Comparison of ENCODE assay signal across 12 cellular contexts in the genomic region with DNA sequence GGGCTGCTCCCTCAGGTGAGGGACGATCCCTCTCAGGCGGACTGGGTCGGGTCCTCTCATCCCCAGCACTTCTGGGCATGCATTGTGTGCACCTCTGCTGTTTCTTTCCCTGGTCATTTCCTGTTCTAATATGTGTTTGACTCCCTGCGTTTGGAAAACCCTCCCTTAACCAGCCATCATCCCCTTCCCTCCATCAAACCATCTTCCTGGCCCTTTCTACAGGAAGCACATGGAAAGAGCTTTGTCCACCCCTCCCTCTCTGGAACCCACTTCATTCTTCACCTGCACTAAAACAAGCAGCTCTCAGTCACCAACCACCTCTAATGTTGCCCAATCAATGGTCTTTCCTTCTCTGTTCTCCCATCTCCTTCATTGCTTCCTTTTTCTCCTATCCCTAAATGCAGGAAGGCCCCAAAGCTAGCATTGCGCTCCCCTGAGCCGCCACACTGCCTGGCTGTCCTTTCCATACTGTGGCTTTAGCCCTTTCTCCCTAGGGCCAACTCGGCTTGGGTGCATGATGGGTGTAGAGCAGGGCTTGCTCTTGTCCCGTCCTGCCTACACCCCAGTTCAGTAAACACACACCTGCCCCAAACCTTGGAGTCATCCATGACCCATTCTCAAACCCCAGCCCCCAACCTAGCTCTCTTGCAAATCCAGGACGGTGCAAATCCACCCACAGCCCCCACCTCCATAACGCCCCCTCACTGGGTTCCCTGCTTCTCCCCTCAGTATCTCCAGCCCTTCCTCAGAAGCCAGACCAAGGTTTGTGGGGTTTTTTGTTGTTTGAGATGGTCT. TPM values are rescaled to one million over a fixed set of nuclear protein-coding genes. Genes with fewer than 3 reads are reported as not detected.
DNase-seq lines count a peak whose midpoint lies in the region; ATAC-seq and TF ChIP-seq lines count a peak whose summit lies in the region.
"Had no signal": no experiment of that assay in that cellular context is flagged by ENCODE, and none has a peak within 500 bp of the region (broad histone marks: within the 10 kb centered on the region; RNA-seq: fewer than 3 reads in every experiment).

No MANE protein-coding gene starts in this region.

- peaks cover 7% of the 10 kb centered on the region for H3K36me3 Mint-ChIP-seq in activated naive CD8-positive, alpha-beta T cell
- peaks cover 6 to 55% (median 18%) of the 10 kb centered on the region in 3 donors for H3K36me3 Mint-ChIP-seq in naive thymus-derived CD8-positive, alpha-beta T cell

- H3K4me1 Mint-ChIP-seq in activated naive CD8-positive, alpha-beta T cell (ENCODE audit: low read depth), result peaks cover 5% of the 10 kb centered on the region
- peaks cover 6 to 20% (median 10%) of the 10 kb centered on the region in 4 donors for H3K4me1 Mint-ChIP-seq in naive thymus-derived CD8-positive, alpha-beta T cell

- H3K27me3 Mint-ChIP-seq in activated naive CD8-positive, alpha-beta T cell, result peaks cover 2% of the 10 kb centered on the region
- H3K27me3 Mint-ChIP-seq in naive thymus-derived CD8-positive, alpha-beta T cell, result peaks cover 2 to 18% (median 3%) of the 10 kb centered on the region in 5 donors

- intact Hi-C loops in tibial artery (cut with DNase I; ENCODE audit: low total_unique reads), result no loop called here
- intact Hi-C loops in left ventricle myocardium inferior (cut with micrococcal nuclease), result no loop called here

- H3K36me3 ChIP-seq in HEK293 (ENCODE audit: control insufficient read depth in 2 of 2, insufficient read depth in 1 of 2, low read length in 2 of 2), result peaks cover 30 to 60% of the 10 kb centered on the region in 2 experiments
- H3K36me3 ChIP-seq in tibial artery, result peaks cover 46 to 55% (median 50%) of the 10 kb centered on the region in 3 donors
- peaks cover 52% of the 10 kb centered on the region for H3K36me3 ChIP-seq in left ventricle myocardium inferior

- DNase-seq in NCI-H82 (lab: John Stamatoyannopoulos, UW), result peak; percentile 46
- no peak for DNase-seq in NCI-H82 treated with DMSO at 0.1 percent for 48 hours (lab: John Stamatoyannopoulos, UW; ENCODE audit: unreplicated experiment)
- DNase-seq in naive thymus-derived CD8-positive, alpha-beta T cell, result no peak
- no peak for DNase-seq in foreskin keratinocyte
- no peak for DNase-seq in tibial artery
- no peak for DNase-seq in left ventricle myocardium inferior
- DNase-seq: activated CD4-positive, CD25-positive, alpha-beta regulatory T cell treated with anti-CD3 and anti-CD28 coated beads, Interleukin-2, amount 50 U/mL, for 72 hours; NCI-H2029 treated with DMSO at 0.1 percent for 48 hours had no signal

- CTCF ChIA-PET in HEK293 (lab: Yijun Ruan, JAX), result interaction anchor here (0.7 to 2.5 kb wide), 2 partner anchors 12 to 41 kb away, joined by 4 to 6 read pairs; no protein-coding TSS in a partner anchor

- no peaks in the 10 kb centered on the region for H3K9me3 ChIP-seq in HEK293 (ENCODE audit: control insufficient read depth, insufficient read depth, low read depth, low read length)
- H3K9me3 ChIP-seq in tibial artery, result no peaks in the 10 kb centered on the region
- H3K9me3 ChIP-seq in left ventricle myocardium inferior (replicated peaks), result no peaks in the 10 kb centered on the region

- H3K4me3 Mint-ChIP-seq in activated naive CD8-positive, alpha-beta T cell, result no peak overlapping the region
- H3K4me3 Mint-ChIP-seq in naive thymus-derived CD8-positive, alpha-beta T cell, result peak overlapping the region in 2 of 10 donors; percentile 8 to 24
- H3K4me3 Mint-ChIP-seq: IgD-negative memory B cell had no signal

- POLR2A ChIA-PET in HEK293 (lab: Yijun Ruan, JAX), result interaction anchor here (0.5 to 1.2 kb wide), 5 partner anchors 10 to 1366 kb away, joined by 3 to 4 read pairs (median 4); no protein-coding TSS in a partner anchor
- POLR2A ChIA-PET in naive thymus-derived CD8-positive, alpha-beta T cell (lab: Charles Lee), result interaction anchor here (0.5 to 1.3 kb wide), 4 partner anchors 16 to 954 kb away, joined by 3 read pairs; a partner anchor contains a TSS

- 0 out of 2 replicates have a peak overlapping the region, but pooled peaks have one; percentile 13 for H3K27ac ChIP-seq in HEK293 (ENCODE audit: extremely low read depth, low read depth, low read length)
- no peak overlapping the region for H3K27ac ChIP-seq in foreskin keratinocyte
- H3K27ac ChIP-seq in tibial artery, result no peak overlapping the region
- no peak overlapping the region for H3K27ac ChIP-seq in left ventricle myocardium inferior (replicated peaks)

- peak; percentile 21 to 29 for ATAC-seq in naive thymus-derived CD8-positive, alpha-beta T cell
- ATAC-seq in foreskin keratinocyte, result no peak

- TF ChIP-seq CTCF in HEK293 (tag by site-specific recombination; IDR thresholded peaks at IDR 0.05), result no peak
- TF ChIP-seq CTCF in foreskin keratinocyte (conservative IDR thresholded peaks at IDR 0.05), result no peak
- no peak for TF ChIP-seq CTCF in tibial artery (IDR thresholded peaks at IDR 0.05)
- TF ChIP-seq CTCF in left ventricle myocardium inferior (IDR thresholded peaks at IDR 0.05; ENCODE audit: borderline replicate concordance), result no peak

- H3K4me3 ChIP-seq in HEK293 (ENCODE audit: low read depth, low read length) (no peak overlapping the region), tibial artery (no peak overlapping the region), left ventricle myocardium inferior (no peak overlapping the region)
- H3K4me3 ChIP-seq: smooth muscle cell had no signal

- peak overlapping the region; percentile 0 for H3K27ac Mint-ChIP-seq in activated naive CD8-positive, alpha-beta T cell
- peak overlapping the region; percentile 13 to 95 (median 54) for H3K27ac Mint-ChIP-seq in naive thymus-derived CD8-positive, alpha-beta T cell

- H3K4me1 ChIP-seq in HEK293 (ENCODE audit: control insufficient read depth, insufficient read depth, low read length), result no peaks in the 10 kb centered on the region
- no peaks in the 10 kb centered on the region for H3K4me1 ChIP-seq in foreskin keratinocyte
- peaks cover 0 to 21% (median 13%) of the 10 kb centered on the region in 4 donors for H3K4me1 ChIP-seq in tibial artery
- peaks cover 16% of the 10 kb centered on the region for H3K4me1 ChIP-seq in left ventricle myocardium inferior

- H3K9me3 Mint-ChIP-seq in activated naive CD8-positive, alpha-beta T cell (ENCODE audit: low read depth), result no peaks in the 10 kb centered on the region
- no peaks in the 10 kb centered on the region for H3K9me3 Mint-ChIP-seq in naive thymus-derived CD8-positive, alpha-beta T cell
- H3K9me3 Mint-ChIP-seq: IgD-negative memory B cell had no signal

- H3K27me3 ChIP-seq in foreskin keratinocyte (no peaks in the 10 kb centered on the region), tibial artery (no peaks in the 10 kb centered on the region), left ventricle myocardium inferior (ENCODE audit: low read depth) (no peaks in the 10 kb centered on the region)

TF ChIP-seq in HEK293, 187 proteins besides CTCF, POLR2A, EP300 and RAD21 (continues in another document):
- TF ChIP-seq ZNF214 (tag by site-specific recombination; IDR thresholded peaks at IDR 0.05; ENCODE audit: borderline replicate concordance), result no peak
- peak; percentile 82 for TF ChIP-seq ZBTB48 (tag by site-specific recombination; IDR thresholded peaks at IDR 0.05)
- TF ChIP-seq ZNF311 (tag by site-specific recombination; IDR thresholded peaks at IDR 0.05; ENCODE audit: borderline replicate concordance), result no peak
- TF ChIP-seq ZNF837 (tag by site-specific recombination; IDR thresholded peaks at IDR 0.05), result no peak
- no peak for TF ChIP-seq GLI4 (tag by site-specific recombination; IDR thresholded peaks at IDR 0.05)
- no peak for TF ChIP-seq ZNF248 (tag by site-specific recombination; IDR thresholded peaks at IDR 0.05)
- TF ChIP-seq RBAK (tag by site-specific recombination; IDR thresholded peaks at IDR 0.05), result no peak
- TF ChIP-seq KLF8 (tag by site-specific recombination; IDR thresholded peaks at IDR 0.05), result no peak
- no peak for TF ChIP-seq ZNF23 (tag by site-specific recombination; IDR thresholded peaks at IDR 0.05; ENCODE audit: borderline replicate concordance)
- TF ChIP-seq KLF7 (tag by site-specific recombination; IDR thresholded peaks at IDR 0.05; ENCODE audit: borderline replicate concordance), result no peak
- TF ChIP-seq, protein P1, sequence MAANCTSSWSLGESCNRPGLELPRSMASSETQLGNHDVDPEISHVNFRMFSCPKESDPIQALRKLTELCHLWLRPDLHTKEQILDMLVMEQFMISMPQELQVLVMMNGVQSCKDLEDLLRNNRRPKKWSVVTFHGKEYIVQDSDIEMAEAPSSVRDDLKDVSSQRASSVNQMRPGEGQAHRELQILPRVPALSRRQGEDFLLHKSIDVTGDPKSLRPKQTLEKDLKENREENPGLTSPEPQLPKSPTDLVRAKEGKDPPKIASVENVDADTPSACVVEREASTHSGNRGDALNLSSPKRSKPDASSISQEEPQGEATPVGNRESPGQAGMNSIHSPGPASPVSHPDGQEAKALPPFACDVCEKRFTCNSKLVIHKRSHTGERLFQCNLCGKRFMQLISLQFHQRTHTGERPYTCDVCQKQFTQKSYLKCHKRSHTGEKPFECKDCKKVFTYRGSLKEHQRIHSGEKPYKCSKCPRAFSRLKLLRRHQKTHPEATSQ (tag by site-specific recombination; IDR thresholded peaks at IDR 0.05), result 0 out of 2 replicates have a peak, but pooled peaks have one; percentile 11

RNA-seq across cellular contexts. Expression of a gene that starts 5.4 kb away (rescaled TPM):
- not detected for total RNA-seq in naive thymus-derived CD8-positive, alpha-beta T cell
- polyA plus RNA-seq in naive thymus-derived CD8-positive, alpha-beta T cell, result under 1 TPM in 1 of 3 donors, not detected in 2; 0.54 TPM
- total RNA-seq in foreskin keratinocyte (31.3 and 31.8 TPM in 2 replicates), left ventricle myocardium inferior (22.4 TPM)
- 41.8 and 42.9 TPM in 2 replicates for polyA plus RNA-seq in foreskin keratinocyte

RNA-seq across cellular contexts. Expression of a gene that starts 14.5 kb away (rescaled TPM):
- 1 to 10 TPM in 1 of 2 experiments, under 1 TPM in 1; 0.49 to 1.3 TPM for total RNA-seq in naive thymus-derived CD8-positive, alpha-beta T cell
- polyA plus RNA-seq in naive thymus-derived CD8-positive, alpha-beta T cell, result not detected
- total RNA-seq in foreskin keratinocyte (not detected in 2 replicates), left ventricle myocardium inferior (1.4 TPM)
- polyA plus RNA-seq in foreskin keratinocyte, result not detected in 2 replicates
- total RNA-seq: smooth muscle cell had no signal
- polyA plus RNA-seq: IgD-negative memory B cell, smooth muscle cell had no signal

RNA-seq across cellular contexts. Expression of a gene that starts 32.9 kb away (rescaled TPM):
- 100 to 1,000 TPM; 290 to 292 TPM for total RNA-seq in naive thymus-derived CD8-positive, alpha-beta T cell
- polyA plus RNA-seq in naive thymus-derived CD8-positive, alpha-beta T cell, result 100 to 1,000 TPM; 141 to 215 (median 175) TPM
- total RNA-seq in foreskin keratinocyte (267 and 315 TPM in 2 replicates), left ventricle myocardium inferior (122 TPM)
- 231 and 253 TPM in 2 replicates for polyA plus RNA-seq in foreskin keratinocyte

RNA-seq across cellular contexts. Expression of a gene that starts 33.2 kb away (rescaled TPM):
- 10 to 100 TPM; 18.7 to 19.2 TPM for total RNA-seq in naive thymus-derived CD8-positive, alpha-beta T cell
- 10 to 100 TPM in 1 of 3 donors, 1 to 10 TPM in 2; 4.7 to 13.1 (median 4.9) TPM for polyA plus RNA-seq in naive thymus-derived CD8-positive, alpha-beta T cell
- total RNA-seq in foreskin keratinocyte (21.4 and 21.7 TPM in 2 replicates), left ventricle myocardium inferior (15.0 TPM)
- 21.8 and 22.7 TPM in 2 replicates for polyA plus RNA-seq in foreskin keratinocyte

Comparison
In these comparisons a context has a peak if more than half of its experiments do, and no peak if none do; other contexts are left out.
1. RNA of a gene that starts 5.4 kb away (total RNA-seq): 31.3 to 31.8 TPM in foreskin keratinocyte and 22.4 TPM in left ventricle myocardium inferior (single experiment); not detected in naive thymus-derived CD8-positive, alpha-beta T cell; every median in the first group is over 10 times any median in the second.